In genomic region chrX:116657071-116657470, GRCh38 we compare ENCODE assay signal across 20 cellular contexts.
"Had no signal": no experiment of that assay in that cellular context is flagged by ENCODE, and none has a peak within 500 bp of the region (broad histone marks: within the 10 kb centered on the region; RNA-seq: fewer than 3 reads in every experiment).

No MANE protein-coding gene starts in this region.

- H3K4me2 ChIP-seq: neural progenitor cell had no signal

- H2AFZ ChIP-seq: neural progenitor cell had no signal

- H3K36me3 ChIP-seq: gastroesophageal sphincter, heart left ventricle, left ventricle myocardium inferior, neural progenitor cell, tibial artery, uterus had no signal

- DNase-seq: activated CD4-positive, alpha-beta T cell treated with anti-CD3 and anti-CD28 coated beads, Interleukin-2, amount 10 ng/mL, durations not matched to agents 24 days and 14 days; activated CD8-positive, alpha-beta T cell treated with anti-CD3 and anti-CD28 coated beads for 36 hours; activated naive CD4-positive, alpha-beta T cell treated with anti-CD3 and anti-CD28 coated beads for 36 hours; activated T-cell treated with anti-CD3 and anti-CD28 coated beads, Interleukin-2, amount 50 U/mL, for 24 hours; anterior cingulate cortex; central memory CD4-positive, alpha-beta T cell; heart left ventricle; left ventricle myocardium inferior; mucosa of descending colon; naive B cell; stimulated activated CD4-positive, alpha-beta T cell treated with anti-CD3 and anti-CD28 coated beads, Interleukin-12 subunit alpha, Interleukin-12 subunit beta, amount 100 ng/mL, for 4 hours; stimulated activated CD4-positive, alpha-beta T cell treated with anti-CD3 and anti-CD28 coated beads, Interleukin-1b, Interleukin-23, amount 100 ng/mL, for 48 hours; stimulated activated naive CD8-positive, alpha-beta T cell treated with anti-CD3 and anti-CD28 coated beads, Interleukin-15, Interleukin-2, amounts not matched to agents 100 U/mL and 50 U/mL, for 24 hours; substantia nigra; tibial artery; uterus had no signal

- H3K4me3 ChIP-seq: coronary artery, gastroesophageal sphincter, heart left ventricle, left ventricle myocardium inferior, mucosa of descending colon, neural progenitor cell, tibial artery, uterus had no signal

- ATAC-seq: activated CD8-positive, alpha-beta T cell treated with anti-CD3 and anti-CD28 coated beads for 36 hours; esophagus mucosa; gastroesophageal sphincter; heart left ventricle; mucosa of descending colon; stimulated activated naive CD8-positive, alpha-beta T cell treated with anti-CD3 and anti-CD28 coated beads, Interleukin-15, Interleukin-2, amounts not matched to agents 100 U/mL and 50 U/mL, for 24 hours had no signal

- H3K9me3 ChIP-seq: gastroesophageal sphincter, left ventricle myocardium inferior, mucosa of descending colon, tibial artery, uterus had no signal

- H3K27me3 ChIP-seq: gastroesophageal sphincter, heart left ventricle, neural progenitor cell, tibial artery, uterus had no signal

- H3K4me1 ChIP-seq: gastroesophageal sphincter, heart left ventricle, left ventricle myocardium inferior, neural progenitor cell, tibial artery, uterus had no signal

- H3K27ac ChIP-seq: coronary artery, gastroesophageal sphincter, heart left ventricle, left ventricle myocardium inferior, neural progenitor cell, tibial artery, uterus had no signal
